Comparison of ENCODE assay signal across 2 cellular contexts in genomic region chr6:41568202-41568584, GRCh38.
TF ChIP-seq lines count a peak whose summit lies in the region.

No MANE protein-coding gene starts in this region.

TF ChIP-seq in IMR-90, 13 proteins besides CTCF, POLR2A, EP300 and RAD21:
- no peak for TF ChIP-seq SMC3 (IDR thresholded peaks at IDR 0.05; ENCODE audit: low read depth, low read length)
- no peak for TF ChIP-seq BHLHE40 (IDR thresholded peaks at IDR 0.05; ENCODE audit: low read depth, low read length)
- TF ChIP-seq, protein P1, sequence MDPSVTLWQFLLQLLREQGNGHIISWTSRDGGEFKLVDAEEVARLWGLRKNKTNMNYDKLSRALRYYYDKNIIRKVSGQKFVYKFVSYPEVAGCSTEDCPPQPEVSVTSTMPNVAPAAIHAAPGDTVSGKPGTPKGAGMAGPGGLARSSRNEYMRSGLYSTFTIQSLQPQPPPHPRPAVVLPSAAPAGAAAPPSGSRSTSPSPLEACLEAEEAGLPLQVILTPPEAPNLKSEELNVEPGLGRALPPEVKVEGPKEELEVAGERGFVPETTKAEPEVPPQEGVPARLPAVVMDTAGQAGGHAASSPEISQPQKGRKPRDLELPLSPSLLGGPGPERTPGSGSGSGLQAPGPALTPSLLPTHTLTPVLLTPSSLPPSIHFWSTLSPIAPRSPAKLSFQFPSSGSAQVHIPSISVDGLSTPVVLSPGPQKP (IDR thresholded peaks at IDR 0.05; ENCODE audit: borderline replicate concordance, low read depth, low read length) = no peak
- TF ChIP-seq MAFK (IDR thresholded peaks at IDR 0.05; ENCODE audit: low read depth, low read length) = no peak
- TF ChIP-seq, protein P2, sequence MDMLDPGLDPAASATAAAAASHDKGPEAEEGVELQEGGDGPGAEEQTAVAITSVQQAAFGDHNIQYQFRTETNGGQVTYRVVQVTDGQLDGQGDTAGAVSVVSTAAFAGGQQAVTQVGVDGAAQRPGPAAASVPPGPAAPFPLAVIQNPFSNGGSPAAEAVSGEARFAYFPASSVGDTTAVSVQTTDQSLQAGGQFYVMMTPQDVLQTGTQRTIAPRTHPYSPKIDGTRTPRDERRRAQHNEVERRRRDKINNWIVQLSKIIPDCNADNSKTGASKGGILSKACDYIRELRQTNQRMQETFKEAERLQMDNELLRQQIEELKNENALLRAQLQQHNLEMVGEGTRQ (IDR thresholded peaks at IDR 0.05; ENCODE audit: low read depth, low read length) = no peak
- no peak for TF ChIP-seq FOS (IDR thresholded peaks at IDR 0.05; ENCODE audit: low read depth, low read length)
- no peak for TF ChIP-seq RCOR1 (IDR thresholded peaks at IDR 0.05; ENCODE audit: insufficient replicate concordance, low read length)
- TF ChIP-seq MAZ (IDR thresholded peaks at IDR 0.05; ENCODE audit: borderline replicate concordance, low read depth, low read length) = no peak
- TF ChIP-seq RFX5 (IDR thresholded peaks at IDR 0.05; ENCODE audit: low read depth, low read length) = no peak

TF ChIP-seq in H1, 55 proteins besides CTCF, POLR2A, EP300 and RAD21:
- no peak for TF ChIP-seq CEBPB (IDR thresholded peaks at IDR 0.05; ENCODE audit: low read depth, low read length)
- no peak for TF ChIP-seq SP1 (IDR thresholded peaks at IDR 0.05; ENCODE audit: low read depth, low read length)
- no peak for TF ChIP-seq HDAC2 (IDR thresholded peaks at IDR 0.05; ENCODE audit: borderline replicate concordance in 1 of 2, low read depth in 2 of 2, low read length in 2 of 2)
- TF ChIP-seq CREB1 (IDR thresholded peaks at IDR 0.05) = no peak
- no peak for TF ChIP-seq YY1 (IDR thresholded peaks at IDR 0.05; ENCODE audit: low read depth, low read length)
- TF ChIP-seq ATF3 (IDR thresholded peaks at IDR 0.05; ENCODE audit: insufficient read depth, low read depth, low read length) = no peak
- no peak for TF ChIP-seq MAFK (IDR thresholded peaks at IDR 0.05; ENCODE audit: low read depth, low read length)
- no peak for TF ChIP-seq ZNF274 (IDR thresholded peaks at IDR 0.05; ENCODE audit: borderline replicate concordance, extremely low read depth, low read length)
- no peak for TF ChIP-seq EGR1 (IDR thresholded peaks at IDR 0.05; ENCODE audit: borderline replicate concordance, low read depth, low read length)
- TF ChIP-seq RXRA (IDR thresholded peaks at IDR 0.05; ENCODE audit: insufficient read depth, low read depth, low read length) = no peak
- no peak for TF ChIP-seq FOSL1 (IDR thresholded peaks at IDR 0.05; ENCODE audit: insufficient read depth, low read depth, low read length)
- TF ChIP-seq GTF2F1 (IDR thresholded peaks at IDR 0.05; ENCODE audit: borderline replicate concordance, low read depth, low read length) = no peak
